Comparison of ENCODE assay signal across 11 cellular contexts in genomic region chrX:15158350-15158735, GRCh38.
DNase-seq lines count a peak whose midpoint lies in the region; ATAC-seq and TF ChIP-seq lines count a peak whose summit lies in the region.
"Had no signal": no experiment of that assay in that cellular context is flagged by ENCODE, and none has a peak within 500 bp of the region (broad histone marks: within the 10 kb centered on the region; RNA-seq: fewer than 3 reads in every experiment).

No MANE protein-coding gene starts in this region.

- no peak overlapping the region for H3K4me3 ChIP-seq in BE2C (ENCODE audit: low read depth, low read length)
- H3K4me3 ChIP-seq: upper lobe of left lung had no signal

- CTCF ChIA-PET in activated naive CD4-positive, alpha-beta T cell treated with anti-CD3 and anti-CD28 coated beads, Interleukin-2, amount 10 ng/mL, durations not matched to agents 7 days and 5 days (lab: Charles Lee): interaction anchor here (1.1 to 1.2 kb wide), 2 partner anchors 14 to 84 kb away, joined by 3 to 4 read pairs; no protein-coding TSS in a partner anchor
- CTCF ChIA-PET in activated CD4-positive, alpha-beta memory T cell treated with anti-CD3 and anti-CD28 coated beads, Interleukin-2, amount 10 ng/mL, durations not matched to agents 7 days and 5 days (lab: Charles Lee): interaction anchor here (1.6 kb wide), 1 partner anchor 13 kb away, joined by 4 read pairs; no protein-coding TSS in a partner anchor

- peaks cover 12% of the 10 kb centered on the region for H3K36me3 Mint-ChIP-seq in activated naive CD4-positive, alpha-beta T cell treated with anti-CD3 and anti-CD28 coated beads, Interleukin-2, amount 10 ng/mL, durations not matched to agents 7 days and 5 days
- H3K36me3 Mint-ChIP-seq in activated CD4-positive, alpha-beta memory T cell treated with anti-CD3 and anti-CD28 coated beads, Interleukin-2, amount 10 ng/mL, durations not matched to agents 7 days and 5 days (ENCODE audit: low read depth): peaks cover 3% of the 10 kb centered on the region

- H3K27me3 ChIP-seq in BE2C: no peaks in the 10 kb centered on the region
- H3K27me3 ChIP-seq: upper lobe of left lung had no signal

- POLR2A ChIA-PET in activated CD4-positive, alpha-beta memory T cell treated with anti-CD3 and anti-CD28 coated beads, Interleukin-2, amount 10 ng/mL, durations not matched to agents 7 days and 5 days (lab: Charles Lee): interaction anchor here (1.2 kb wide), 1 partner anchor 15 kb away, joined by 5 read pairs; no protein-coding TSS in a partner anchor

- H3K4me3 Mint-ChIP-seq in activated naive CD4-positive, alpha-beta T cell treated with anti-CD3 and anti-CD28 coated beads, Interleukin-2, amount 10 ng/mL, durations not matched to agents 7 days and 5 days: peak overlapping the region; percentile 77
- peak overlapping the region; percentile 76 for H3K4me3 Mint-ChIP-seq in activated CD4-positive, alpha-beta memory T cell treated with anti-CD3 and anti-CD28 coated beads, Interleukin-2, amount 10 ng/mL, durations not matched to agents 7 days and 5 days

- ATAC-seq in HG02678 (IDR thresholded peaks at IDR 0.05; ENCODE audit: unreplicated experiment): peak; percentile 15

- no peaks in the 10 kb centered on the region for H3K36me3 ChIP-seq in BE2C
- H3K36me3 ChIP-seq: upper lobe of left lung had no signal

- no peaks in the 10 kb centered on the region for H3K9me3 ChIP-seq in BE2C
- H3K9me3 ChIP-seq: upper lobe of left lung had no signal

- TF ChIP-seq CTCF in BE2C (IDR thresholded peaks at IDR 0.05; ENCODE audit: low read depth, low read length): no peak

- DNase-seq in activated naive CD4-positive, alpha-beta T cell treated with anti-CD3 and anti-CD28 coated beads, Interleukin-2, amount 10 ng/mL, durations not matched to agents 7 days and 5 days: no peak
- no peak for DNase-seq in activated naive CD4-positive, alpha-beta T cell treated with anti-CD3 and anti-CD28 coated beads, Interleukin-2, amount 50 U/mL, for 16 hours
- DNase-seq in activated CD4-positive, alpha-beta memory T cell treated with anti-CD3 and anti-CD28 coated beads, Interleukin-2, amount 10 ng/mL, durations not matched to agents 7 days and 5 days: no peak
- DNase-seq in HuH-7.5 (ENCODE audit: low spot score): no peak
- no peak for DNase-seq in BE2C
- no peak for DNase-seq in foreskin melanocyte
- no peak for DNase-seq in DMS114 treated with DMSO at 0.1 percent for 48 hours (lab: John Stamatoyannopoulos, UW; ENCODE audit: unreplicated experiment)
- DNase-seq: activated gamma-delta T cell, retina, upper lobe of left lung had no signal

- peaks cover 50% of the 10 kb centered on the region for H3K4me1 Mint-ChIP-seq in activated naive CD4-positive, alpha-beta T cell treated with anti-CD3 and anti-CD28 coated beads, Interleukin-2, amount 10 ng/mL, durations not matched to agents 7 days and 5 days
- H3K4me1 Mint-ChIP-seq in activated CD4-positive, alpha-beta memory T cell treated with anti-CD3 and anti-CD28 coated beads, Interleukin-2, amount 10 ng/mL, durations not matched to agents 7 days and 5 days: peaks cover 27% of the 10 kb centered on the region

- H3K9me3 Mint-ChIP-seq in activated naive CD4-positive, alpha-beta T cell treated with anti-CD3 and anti-CD28 coated beads, Interleukin-2, amount 10 ng/mL, durations not matched to agents 7 days and 5 days: no peaks in the 10 kb centered on the region
- no peaks in the 10 kb centered on the region for H3K9me3 Mint-ChIP-seq in activated CD4-positive, alpha-beta memory T cell treated with anti-CD3 and anti-CD28 coated beads, Interleukin-2, amount 10 ng/mL, durations not matched to agents 7 days and 5 days

- H3K27me3 Mint-ChIP-seq in activated naive CD4-positive, alpha-beta T cell treated with anti-CD3 and anti-CD28 coated beads, Interleukin-2, amount 10 ng/mL, durations not matched to agents 7 days and 5 days: no peaks in the 10 kb centered on the region
- peaks cover 9% of the 10 kb centered on the region for H3K27me3 Mint-ChIP-seq in activated CD4-positive, alpha-beta memory T cell treated with anti-CD3 and anti-CD28 coated beads, Interleukin-2, amount 10 ng/mL, durations not matched to agents 7 days and 5 days

- H3K4me1 ChIP-seq in BE2C: no peaks in the 10 kb centered on the region
- H3K4me1 ChIP-seq: upper lobe of left lung had no signal

- peak overlapping the region; percentile 95 for H3K27ac Mint-ChIP-seq in activated naive CD4-positive, alpha-beta T cell treated with anti-CD3 and anti-CD28 coated beads, Interleukin-2, amount 10 ng/mL, durations not matched to agents 7 days and 5 days
- peak overlapping the region; percentile 87 for H3K27ac Mint-ChIP-seq in activated CD4-positive, alpha-beta memory T cell treated with anti-CD3 and anti-CD28 coated beads, Interleukin-2, amount 10 ng/mL, durations not matched to agents 7 days and 5 days
